1 cellular context compared by ENCODE assay signal in genomic region chr18:657998-658946, GRCh38.
A peak's percentile ranks its signal among the peaks of the same experiment; 100 is the strongest.
TF ChIP-seq lines count a peak whose summit lies in the region.

No MANE protein-coding gene starts in this region.

TF ChIP-seq in HepG2, 621 proteins besides CTCF, POLR2A, EP300 and RAD21 (continued from another document and continues in another):
- TF ChIP-seq SNRNP70 (IDR thresholded peaks at IDR 0.05; ENCODE audit: low read depth, low read length) (no peak), SNAPC5 (CRISPR knock-in tag; IDR thresholded peaks at IDR 0.05; ENCODE audit: borderline replicate concordance) (no peak), CENPT (CRISPR knock-in tag; IDR thresholded peaks at IDR 0.05; ENCODE audit: low read depth) (0 out of 2 replicates have a peak, but pooled peaks have one; percentile 65), RFX3 (CRISPR knock-in tag; IDR thresholded peaks at IDR 0.05) (no peak), MTF1 (CRISPR knock-in tag; IDR thresholded peaks at IDR 0.05) (no peak; the same call in 1 of the 2 replicates), BCLAF1 (IDR thresholded peaks at IDR 0.05) (no peak), GMEB1 (CRISPR knock-in tag; IDR thresholded peaks at IDR 0.05; ENCODE audit: borderline replicate concordance) (no peak), GLMP (CRISPR knock-in tag; IDR thresholded peaks at IDR 0.05; ENCODE audit: borderline replicate concordance) (no peak), PCBP1 (IDR thresholded peaks at IDR 0.05; ENCODE audit: borderline replicate concordance, low read depth, low read length) (no peak), CC2D1A (CRISPR knock-in tag; IDR thresholded peaks at IDR 0.05) (no peak), ZNF510 (CRISPR knock-in tag; IDR thresholded peaks at IDR 0.05; ENCODE audit: low read depth) (no peak), PCBP2 (optimal IDR thresholded peaks at IDR 0.05; ENCODE audit: low read depth, low read length, poor library complexity, severe bottlenecking) (no peak), ZBTB42 (CRISPR knock-in tag; IDR thresholded peaks at IDR 0.05) (no peak; the same call in 1 of the 2 replicates), ZNF614 (CRISPR knock-in tag; IDR thresholded peaks at IDR 0.05; ENCODE audit: borderline replicate concordance) (0 out of 2 replicates have a peak, but pooled peaks have one; percentile 17), KLF16 (CRISPR knock-in tag; IDR thresholded peaks at IDR 0.05) (peak in 1 of 2 experiments; percentile 46; a peak in 1 of 4 replicates), ZNF704 (CRISPR knock-in tag; IDR thresholded peaks at IDR 0.05; ENCODE audit: borderline replicate concordance) (no peak), HNRNPUL1 (IDR thresholded peaks at IDR 0.05; ENCODE audit: low read depth, low read length) (no peak), SP1 (IDR thresholded peaks at IDR 0.05) (no peak), SP1 (CRISPR knock-in tag; IDR thresholded peaks at IDR 0.05) (peak; percentile 73), ZBTB4 (CRISPR knock-in tag; IDR thresholded peaks at IDR 0.05; ENCODE audit: borderline replicate concordance) (no peak), FUBP1 (CRISPR knock-in tag; IDR thresholded peaks at IDR 0.05; ENCODE audit: borderline replicate concordance) (no peak), ZKSCAN1 (IDR thresholded peaks at IDR 0.05; ENCODE audit: low read length) (no peak), PREB (CRISPR knock-in tag; IDR thresholded peaks at IDR 0.05) (no peak), BRF2 (CRISPR knock-in tag; IDR thresholded peaks at IDR 0.05) (no peak), ZNF646 (CRISPR knock-in tag; IDR thresholded peaks at IDR 0.05) (no peak), MIXL1 (CRISPR knock-in tag; IDR thresholded peaks at IDR 0.05) (no peak), HIVEP1 (CRISPR knock-in tag; IDR thresholded peaks at IDR 0.05) (no peak; the same call in 1 of the 2 replicates), GPBP1L1 (CRISPR knock-in tag; IDR thresholded peaks at IDR 0.05) (no peak)
